Comparison of ENCODE assay signal across 23 cellular contexts in the genomic region with DNA sequence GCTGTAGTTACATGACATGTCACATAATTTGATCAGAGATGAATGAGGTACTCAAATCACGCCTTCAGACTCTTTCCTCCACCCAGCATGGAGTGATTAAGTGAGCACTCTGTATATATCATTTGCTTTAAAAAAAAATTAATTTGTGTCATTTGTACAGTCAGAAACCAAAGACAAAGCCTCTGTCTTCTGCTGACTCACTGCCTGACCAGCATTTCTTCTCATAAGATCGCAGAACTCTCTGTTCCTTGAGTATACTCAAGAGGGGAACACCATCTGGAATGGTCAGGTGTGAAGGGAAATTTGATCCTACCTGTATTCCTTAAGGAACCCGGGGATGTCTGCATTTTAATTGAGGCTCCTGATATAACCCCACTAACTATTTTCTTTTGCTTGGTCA.
DNase-seq lines count a peak whose midpoint lies in the region; ATAC-seq, FAIRE-seq and TF ChIP-seq lines count a peak whose summit lies in the region.
"Had no signal": no experiment of that assay in that cellular context is flagged by ENCODE, and none has a peak within 500 bp of the region (broad histone marks: within the 10 kb centered on the region; RNA-seq: fewer than 3 reads in every experiment).

No MANE protein-coding gene starts in this region.

- in situ Hi-C loops in brain microvascular endothelial cell (cut with HindIII; ENCODE audit: low pct_ligation_motif_present, low sequenced_read_pairs) = no loop called here

- H2BK120ac ChIP-seq in mesenchymal stem cell (ENCODE audit: low read depth, low read length) = no peak overlapping the region

- H3K4me3 ChIP-seq in astrocyte (ENCODE audit: insufficient read depth, low read depth, low read length) (no peak overlapping the region), mesenchymal stem cell (ENCODE audit: insufficient read depth in 1 of 2, low read depth in 1 of 2, low read length in 2 of 2) (no peak overlapping the region), brain microvascular endothelial cell (ENCODE audit: low read depth, low read length) (no peak overlapping the region), heart left ventricle (no peak overlapping the region), suprapubic skin (no peak overlapping the region)
- H3K4me3 ChIP-seq: MG63, SJSA1 had no signal

- H3K18ac ChIP-seq in mesenchymal stem cell (ENCODE audit: low read depth in 1 of 2, low read length in 2 of 2) = no peak overlapping the region

- 74% methylated on average over 2 of the region's 3 CpGs for WGBS in mesenchymal stem cell
- WGBS in heart left ventricle, 4 donors = 86 to 93% (median 89%) methylated on average over 3 of the region's 3 CpGs
- 88% methylated on average over 3 of the region's 3 CpGs for WGBS in suprapubic skin

- H3K14ac ChIP-seq in mesenchymal stem cell (ENCODE audit: low read length in 2 of 2) = no peak overlapping the region

- no peak overlapping the region for H3K4me3 Mint-ChIP-seq in astrocyte (ENCODE audit: unreplicated experiment)
- H3K4me3 Mint-ChIP-seq: CD4-positive, CD25-positive, alpha-beta regulatory T cell; IgD-negative memory B cell had no signal

- H2BK12ac ChIP-seq in mesenchymal stem cell (ENCODE audit: low read length in 2 of 2) = no peak overlapping the region

- H3K9me3 ChIP-seq in astrocyte (ENCODE audit: insufficient read depth, low read depth, low read length) = no peaks in the 10 kb centered on the region
- H3K9me3 ChIP-seq in mesenchymal stem cell (ENCODE audit: control insufficient read depth, low read length) = no peaks in the 10 kb centered on the region
- H3K9me3 ChIP-seq in heart left ventricle = no peaks in the 10 kb centered on the region
- no peaks in the 10 kb centered on the region for H3K9me3 ChIP-seq in suprapubic skin
- H3K9me3 ChIP-seq: MG63, SJSA1 had no signal

- no peaks in the 10 kb centered on the region for H3K79me2 ChIP-seq in astrocyte (ENCODE audit: insufficient read depth, low read length)

- H4K8ac ChIP-seq in mesenchymal stem cell (ENCODE audit: low read length) = no peak overlapping the region

- no peaks in the 10 kb centered on the region for H3K36me3 Mint-ChIP-seq in astrocyte (ENCODE audit: low read depth, unreplicated experiment)
- H3K36me3 Mint-ChIP-seq: CD4-positive, CD25-positive, alpha-beta regulatory T cell; IgD-negative memory B cell had no signal

- ATAC-seq in heart left ventricle = no peak
- ATAC-seq: Right ventricle myocardium inferior had no signal

- no peak overlapping the region for H3K4me2 ChIP-seq in astrocyte (ENCODE audit: low read length)
- no peak overlapping the region for H3K4me2 ChIP-seq in mesenchymal stem cell (ENCODE audit: low read length, poor library complexity, severe bottlenecking)

- TF ChIP-seq CTCF in astrocyte (IDR thresholded peaks at IDR 0.05; ENCODE audit: insufficient read depth, low read depth, low read length) = no peak
- TF ChIP-seq CTCF in brain microvascular endothelial cell (IDR thresholded peaks at IDR 0.05; ENCODE audit: low read depth, low read length, missing control alignments) = no peak
- no peak for TF ChIP-seq CTCF in heart left ventricle (IDR thresholded peaks at IDR 0.05)
- TF ChIP-seq CTCF in suprapubic skin (IDR thresholded peaks at IDR 0.05) = no peak

- H3K27ac Mint-ChIP-seq in astrocyte (ENCODE audit: unreplicated experiment) = peak overlapping the region; percentile 35
- H3K27ac Mint-ChIP-seq: CD4-positive, CD25-positive, alpha-beta regulatory T cell; IgD-negative memory B cell had no signal

- H3K4me1 ChIP-seq in astrocyte (ENCODE audit: insufficient read depth, low read length) (peaks cover 8% of the 10 kb centered on the region), mesenchymal stem cell (ENCODE audit: control insufficient read depth, insufficient read depth, low read depth, low read length) (peaks cover 2% of the 10 kb centered on the region), heart left ventricle (no peaks in the 10 kb centered on the region), suprapubic skin (no peaks in the 10 kb centered on the region)

- no peaks in the 10 kb centered on the region for H3K36me3 ChIP-seq in astrocyte (ENCODE audit: insufficient read depth, low read length)
- no peaks in the 10 kb centered on the region for H3K36me3 ChIP-seq in mesenchymal stem cell (ENCODE audit: control insufficient read depth in 1 of 2, insufficient read depth in 2 of 2, low read depth in 1 of 2, low read length in 2 of 2)
- H3K36me3 ChIP-seq in brain microvascular endothelial cell (replicated peaks) = no peaks in the 10 kb centered on the region
- no peaks in the 10 kb centered on the region for H3K36me3 ChIP-seq in heart left ventricle
- no peaks in the 10 kb centered on the region for H3K36me3 ChIP-seq in suprapubic skin
- H3K36me3 ChIP-seq: MG63, SJSA1 had no signal

- peak; percentile 14 for DNase-seq in AG20443 (ENCODE audit: low spot score)
- peak; percentile 23 for DNase-seq in LHCN-M2 (ENCODE audit: low read depth)
- no peak for DNase-seq in astrocyte (ENCODE audit: low read depth)
- DNase-seq in mesenchymal stem cell = peak; percentile 7
- DNase-seq in brain microvascular endothelial cell = no peak
- DNase-seq in heart left ventricle = no peak
- no peak for DNase-seq in suprapubic skin (ENCODE audit: low spot score in 2 of 2)
- DNase-seq: CD4-positive, CD25-positive, alpha-beta regulatory T cell; EL; GF-D8; GOT3; Karpas-422; MG63; NCI-H1417; NCI-H1694 treated with DMSO at 0.1 percent for 48 hours; NCI-H2081 treated with DMSO at 0.1 percent for 48 hours; NCI-H2227 treated with DMSO at 0.1 percent for 48 hours; NCI-H510A had no signal

- H4K20me1 ChIP-seq in astrocyte (ENCODE audit: insufficient read depth, low read length) = no peaks in the 10 kb centered on the region

- H3K9me3 Mint-ChIP-seq in astrocyte (ENCODE audit: unreplicated experiment) = peaks cover 2% of the 10 kb centered on the region

- TF ChIP-seq POLR2A in heart left ventricle (IDR thresholded peaks at IDR 0.05) = no peak
- TF ChIP-seq POLR2A in suprapubic skin (IDR thresholded peaks at IDR 0.05) = no peak

- no peaks in the 10 kb centered on the region for H3K79me1 ChIP-seq in mesenchymal stem cell (replicated peaks; ENCODE audit: low read length, poor library complexity, severe bottlenecking)

- no peak for FAIRE-seq in astrocyte (lab: Jason Lieb, UNC)
- FAIRE-seq: A204.1, RCC 7860 had no signal

- no peak overlapping the region for H2BK5ac ChIP-seq in mesenchymal stem cell (ENCODE audit: low read depth, low read length, poor library complexity, severe bottlenecking)

- no peak overlapping the region for H2AFZ ChIP-seq in astrocyte (ENCODE audit: low read depth, low read length)
- no peak overlapping the region for H2AFZ ChIP-seq in mesenchymal stem cell (ENCODE audit: low read depth, low read length)

- H4K91ac ChIP-seq in mesenchymal stem cell (ENCODE audit: low read length) = no peak overlapping the region

- peaks cover 1% of the 10 kb centered on the region for H3K27me3 Mint-ChIP-seq in astrocyte (ENCODE audit: low read depth, unreplicated experiment)

- H3K23ac ChIP-seq in mesenchymal stem cell (ENCODE audit: low read length in 2 of 2) = no peak overlapping the region

- H3K9ac ChIP-seq in astrocyte (ENCODE audit: low read length) (no peak overlapping the region), mesenchymal stem cell (ENCODE audit: low read length) (no peak overlapping the region)

- no peak for TF ChIP-seq EP300 in suprapubic skin (IDR thresholded peaks at IDR 0.05)

- H3K4ac ChIP-seq in mesenchymal stem cell (ENCODE audit: low read depth in 1 of 2, low read length in 2 of 2) = no peak overlapping the region

- H3K27me3 ChIP-seq in astrocyte (ENCODE audit: insufficient read depth, low read length) (no peaks in the 10 kb centered on the region), mesenchymal stem cell (ENCODE audit: control insufficient read depth in 1 of 2, insufficient read depth in 1 of 2, low read length in 2 of 2) (no peaks in the 10 kb centered on the region), brain microvascular endothelial cell (replicated peaks) (no peaks in the 10 kb centered on the region), heart left ventricle (peaks cover 0 to 4% (median 0%) of the 10 kb centered on the region in 9 donors), suprapubic skin (peaks cover 2% of the 10 kb centered on the region)
- H3K27me3 ChIP-seq: SJSA1 had no signal

- H2AK5ac ChIP-seq in mesenchymal stem cell (ENCODE audit: low read length, severe bottlenecking) = no peak overlapping the region

- no peak overlapping the region for H2BK15ac ChIP-seq in mesenchymal stem cell (ENCODE audit: low read depth, poor library complexity, severe bottlenecking)

- H3K4me1 Mint-ChIP-seq in astrocyte (ENCODE audit: low read depth, unreplicated experiment) = peaks cover 11% of the 10 kb centered on the region
- H3K4me1 Mint-ChIP-seq: CD4-positive, CD25-positive, alpha-beta regulatory T cell; IgD-negative memory B cell had no signal

- H3K27ac ChIP-seq in astrocyte (ENCODE audit: low read depth, low read length) = no peak overlapping the region
- H3K27ac ChIP-seq in mesenchymal stem cell (ENCODE audit: low read length, poor library complexity, severe bottlenecking) = no peak overlapping the region
- no peak overlapping the region for H3K27ac ChIP-seq in brain microvascular endothelial cell
- no peak overlapping the region for H3K27ac ChIP-seq in heart left ventricle
- H3K27ac ChIP-seq in suprapubic skin = no peak overlapping the region
- H3K27ac ChIP-seq: SJSA1 had no signal

- intact Hi-C loops in heart left ventricle (cut with DNase I) = no loop called here

Comparison
In these comparisons a context has a peak if more than half of its experiments do, and no peak if none do; other contexts are left out.
1. DNase-seq: peak in AG20443 (single experiment), LHCN-M2 (single experiment) and mesenchymal stem cell (single experiment); none in astrocyte (single experiment), brain microvascular endothelial cell (single experiment), heart left ventricle (0 of 5) and suprapubic skin (0 of 2).